In genomic region chr15:73740152-73741048, GRCh38 we compare ENCODE assay signal across 35 cellular contexts. TPM values are rescaled to one million over a fixed set of nuclear protein-coding genes. Genes with fewer than 3 reads are reported as not detected.
"Had no signal": no experiment of that assay in that cellular context is flagged by ENCODE, and none has a peak within 500 bp of the region (broad histone marks: within the 10 kb centered on the region; RNA-seq: fewer than 3 reads in every experiment).

No MANE protein-coding gene starts in this region.

- H3K27ac Mint-ChIP-seq: activated CD4-positive, alpha-beta T cell treated with anti-CD3 and anti-CD28 coated beads, Interleukin-2, amount 10 ng/mL, durations not matched to agents 7 days and 5 days; activated CD8-positive, alpha-beta memory T cell treated with anti-CD3 and anti-CD28 coated beads, Interleukin-2, amount 10 ng/mL, durations not matched to agents 7 days and 5 days; activated naive CD4-positive, alpha-beta T cell treated with anti-CD3 and anti-CD28 coated beads, Interleukin-2, amount 50 U/mL, for 24 hours; activated naive CD8-positive, alpha-beta T cell treated with anti-CD3 and anti-CD28 coated beads, Interleukin-2, amount 10 ng/mL, durations not matched to agents 7 days and 5 days; activated T-cell treated with anti-CD3 and anti-CD28 coated beads, Interleukin-2, amount 50 U/mL, for 72 hours; activated T-helper 17 cell treated with anti-CD3 and anti-CD28 coated beads, Interleukin-2, amount 50 U/mL, for 72 hours; T-helper 1 cell treated with Interleukin-12 subunit alpha and Interleukin-12 subunit beta and Interleukin-4 antibody, amounts not matched to agents 30 μg/mL and 1 μg/mL, for 36 hours; T-helper 2 cell treated with Interferon-gamma antibody and Interleukin-4, amounts not matched to agents 5 μg/mL and 100 μg/mL, for 36 hours had no signal

- H3K4me1 Mint-ChIP-seq: activated CD4-positive, alpha-beta T cell treated with anti-CD3 and anti-CD28 coated beads for 36 hours; activated CD4-positive, alpha-beta T cell treated with anti-CD3 and anti-CD28 coated beads, Interleukin-2, amount 10 ng/mL, durations not matched to agents 7 days and 5 days; activated CD8-positive, alpha-beta memory T cell treated with anti-CD3 and anti-CD28 coated beads, Interleukin-2, amount 10 ng/mL, durations not matched to agents 7 days and 5 days; activated naive CD4-positive, alpha-beta T cell treated with anti-CD3 and anti-CD28 coated beads, Interleukin-2, amount 50 U/mL, for 24 hours; activated naive CD8-positive, alpha-beta T cell treated with anti-CD3 and anti-CD28 coated beads, Interleukin-2, amount 10 ng/mL, durations not matched to agents 7 days and 5 days; activated T-helper 17 cell treated with anti-CD3 and anti-CD28 coated beads, Interleukin-2, amount 50 U/mL, for 72 hours had no signal

- H3K4me3 ChIP-seq: ascending aorta, breast epithelium, MG63, Peyer's patch, SJSA1 had no signal

- H3K4me1 ChIP-seq: ascending aorta, Peyer's patch had no signal

- DNase-seq: activated CD4-positive, alpha-beta T cell treated with anti-CD3 and anti-CD28 coated beads for 36 hours; activated CD4-positive, alpha-beta T cell treated with anti-CD3 and anti-CD28 coated beads, Interleukin-2, amount 10 ng/mL, durations not matched to agents 7 days and 5 days; activated CD4-positive, alpha-beta T cell treated with anti-CD3 and anti-CD28 coated beads, Interleukin-2, amount 50 U/mL, for 48 hours; activated CD8-positive, alpha-beta memory T cell treated with anti-CD3 and anti-CD28 coated beads for 24 hours; activated CD8-positive, alpha-beta memory T cell treated with anti-CD3 and anti-CD28 coated beads, Interleukin-2, amount 10 ng/mL, durations not matched to agents 7 days and 5 days; activated CD8-positive, alpha-beta memory T cell treated with anti-CD3 and anti-CD28 coated beads, Interleukin-2, amount 50 U/mL, for 48 hours; activated effector memory CD4-positive, alpha-beta T cell treated with anti-CD3 and anti-CD28 coated beads, Interleukin-2, amount 50 U/mL, for 16 hours; activated naive CD4-positive, alpha-beta T cell treated with Interleukin-2 at 50 U/mL for 16 hours; activated naive CD8-positive, alpha-beta T cell treated with anti-CD3 and anti-CD28 coated beads, Interleukin-2, amount 10 ng/mL, durations not matched to agents 7 days and 5 days; activated T-cell treated with anti-CD3 and anti-CD28 coated beads, Interleukin-2, amount 50 U/mL, for 72 hours; amygdala; Kasumi-1; KG1; MG63; NCI-H1048; NCI-H1105 treated with DMSO at 0.1 percent for 48 hours; NCI-H1436; NCI-H1694; NCI-H1930; NCI-H2081 treated with DMSO at 0.1 percent for 48 hours; NCI-H226; NCI-H524 treated with DMSO at 0.1 percent for 48 hours; PC-3; Peyer's patch; RPMI8226; SHP77 treated with DMSO at 0.1 percent for 48 hours; SK-N-SH had no signal

- H3K4me2 ChIP-seq: SK-N-SH had no signal

- H3K36me3 Mint-ChIP-seq: activated CD8-positive, alpha-beta memory T cell treated with anti-CD3 and anti-CD28 coated beads, Interleukin-2, amount 10 ng/mL, durations not matched to agents 7 days and 5 days; activated naive CD4-positive, alpha-beta T cell treated with anti-CD3 and anti-CD28 coated beads, Interleukin-2, amount 50 U/mL, for 24 hours; activated naive CD8-positive, alpha-beta T cell treated with anti-CD3 and anti-CD28 coated beads, Interleukin-2, amount 10 ng/mL, durations not matched to agents 7 days and 5 days had no signal

- H3K9me3 ChIP-seq: ascending aorta, breast epithelium, MG63, Peyer's patch, SJSA1, SK-N-SH had no signal

- ATAC-seq: activated CD4-positive, alpha-beta T cell treated with anti-CD3 and anti-CD28 coated beads for 36 hours; activated CD4-positive, CD25-positive, alpha-beta regulatory T cell treated with anti-CD3 and anti-CD28 coated beads, Interleukin-2, amount 50 U/mL, for 24 hours; activated CD8-positive, alpha-beta memory T cell treated with anti-CD3 and anti-CD28 coated beads, Interleukin-2, amount 10 ng/mL, durations not matched to agents 7 days and 5 days; activated T-cell treated with anti-CD3 and anti-CD28 coated beads, Interleukin-2, amount 50 U/mL, for 72 hours; activated T-helper 17 cell treated with anti-CD3 and anti-CD28 coated beads, Interleukin-2, amount 50 U/mL, for 72 hours; PC-3 had no signal

- H3K9ac ChIP-seq: SK-N-SH had no signal

- H3K4me3 Mint-ChIP-seq: activated CD4-positive, alpha-beta T cell treated with anti-CD3 and anti-CD28 coated beads for 36 hours; activated CD4-positive, alpha-beta T cell treated with anti-CD3 and anti-CD28 coated beads, Interleukin-2, amount 10 ng/mL, durations not matched to agents 7 days and 5 days; activated CD8-positive, alpha-beta memory T cell treated with anti-CD3 and anti-CD28 coated beads, Interleukin-2, amount 10 ng/mL, durations not matched to agents 7 days and 5 days; activated naive CD4-positive, alpha-beta T cell treated with anti-CD3 and anti-CD28 coated beads, Interleukin-2, amount 50 U/mL, for 24 hours; activated naive CD8-positive, alpha-beta T cell treated with anti-CD3 and anti-CD28 coated beads, Interleukin-2, amount 10 ng/mL, durations not matched to agents 7 days and 5 days; activated T-cell treated with anti-CD3 and anti-CD28 coated beads, Interleukin-2, amount 50 U/mL, for 72 hours; activated T-helper 17 cell treated with anti-CD3 and anti-CD28 coated beads, Interleukin-2, amount 50 U/mL, for 72 hours; T-helper 1 cell treated with Interleukin-12 subunit alpha and Interleukin-12 subunit beta and Interleukin-4 antibody, amounts not matched to agents 30 μg/mL and 1 μg/mL, for 36 hours; T-helper 2 cell treated with Interferon-gamma antibody and Interleukin-4, amounts not matched to agents 5 μg/mL and 100 μg/mL, for 36 hours had no signal

- H3K27ac ChIP-seq: ascending aorta, breast epithelium, Peyer's patch, SJSA1 had no signal

- H3K27me3 Mint-ChIP-seq: activated naive CD8-positive, alpha-beta T cell treated with anti-CD3 and anti-CD28 coated beads, Interleukin-2, amount 10 ng/mL, durations not matched to agents 7 days and 5 days had no signal

- H3K27me3 ChIP-seq: ascending aorta, breast epithelium, MG63, Peyer's patch, SJSA1 had no signal

- H3K36me3 ChIP-seq: ascending aorta, breast epithelium, MG63, Peyer's patch, SJSA1 had no signal

- H3K9me3 Mint-ChIP-seq: activated CD4-positive, alpha-beta T cell treated with anti-CD3 and anti-CD28 coated beads, Interleukin-2, amount 10 ng/mL, durations not matched to agents 7 days and 5 days; activated naive CD4-positive, alpha-beta T cell treated with anti-CD3 and anti-CD28 coated beads, Interleukin-2, amount 50 U/mL, for 24 hours; activated naive CD8-positive, alpha-beta T cell treated with anti-CD3 and anti-CD28 coated beads, Interleukin-2, amount 10 ng/mL, durations not matched to agents 7 days and 5 days; activated T-cell treated with anti-CD3 and anti-CD28 coated beads, Interleukin-2, amount 50 U/mL, for 72 hours; activated T-helper 17 cell treated with anti-CD3 and anti-CD28 coated beads, Interleukin-2, amount 50 U/mL, for 72 hours; T-helper 1 cell treated with Interleukin-12 subunit alpha and Interleukin-12 subunit beta and Interleukin-4 antibody, amounts not matched to agents 30 μg/mL and 1 μg/mL, for 36 hours; T-helper 2 cell treated with Interferon-gamma antibody and Interleukin-4, amounts not matched to agents 5 μg/mL and 100 μg/mL, for 36 hours had no signal

RNA-seq across cellular contexts. Expression of gene INSYN1, which starts 12.8 kb away (rescaled TPM):
- total RNA-seq: activated CD4-positive, alpha-beta T cell treated with anti-CD3 and anti-CD28 coated beads for 36 hours; activated CD4-positive, alpha-beta T cell treated with anti-CD3 and anti-CD28 coated beads, Interleukin-2, amount 10 ng/mL, durations not matched to agents 7 days and 5 days; activated CD8-positive, alpha-beta memory T cell treated with anti-CD3 and anti-CD28 coated beads, Interleukin-2, amount 10 ng/mL, durations not matched to agents 7 days and 5 days; activated naive CD8-positive, alpha-beta T cell treated with anti-CD3 and anti-CD28 coated beads, Interleukin-2, amount 10 ng/mL, durations not matched to agents 7 days and 5 days; activated T-cell treated with anti-CD3 and anti-CD28 coated beads, Interleukin-2, amount 50 U/mL, for 72 hours; activated T-helper 17 cell treated with anti-CD3 and anti-CD28 coated beads, Interleukin-2, amount 50 U/mL, for 72 hours; PC-3; SJSA1 had no signal
